2 cellular contexts compared by ENCODE assay signal in the genomic region with DNA sequence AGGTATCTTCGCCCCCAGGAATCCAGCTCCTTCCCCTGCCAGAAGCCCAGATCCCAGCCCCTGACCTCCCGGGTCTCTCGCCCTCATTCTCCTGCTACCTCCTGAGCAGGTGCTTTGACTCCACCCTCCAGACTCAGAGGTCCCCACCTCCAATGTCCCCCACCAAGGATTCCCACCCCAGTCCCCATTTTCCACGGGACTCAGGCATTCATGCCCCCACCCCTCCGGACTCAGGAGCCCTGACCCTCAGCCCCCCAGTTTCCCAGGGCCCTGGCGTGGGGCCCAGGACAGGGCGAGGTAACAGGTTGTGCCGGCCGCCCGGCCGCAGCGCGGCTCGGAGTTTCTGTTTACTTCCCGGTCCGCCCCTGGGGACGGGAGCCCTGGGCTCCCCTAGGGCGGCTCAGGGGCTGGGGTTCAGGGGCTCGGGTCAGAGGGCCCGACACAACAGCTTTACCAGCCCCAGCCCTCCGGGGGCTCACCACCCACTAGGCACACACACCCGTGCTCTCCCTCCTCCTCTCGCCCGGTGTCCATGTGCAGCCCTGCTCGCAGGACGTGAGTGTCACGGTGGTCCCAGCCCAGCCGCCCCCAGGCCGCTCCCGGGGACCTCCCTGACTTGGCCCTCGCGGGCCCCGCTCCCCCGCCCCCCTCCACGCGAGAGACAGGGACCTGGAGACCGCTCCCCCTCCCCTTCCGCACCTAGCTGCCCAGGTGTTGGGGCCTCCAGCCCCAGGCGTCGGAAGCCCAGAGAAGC.
TF ChIP-seq lines count a peak whose summit lies in the region.

No MANE protein-coding gene starts in this region.

TF ChIP-seq in Ishikawa, 13 proteins besides CTCF, POLR2A, EP300 and RAD21:
- peak; percentile 75 for TF ChIP-seq ZBTB7A (IDR thresholded peaks at IDR 0.05; ENCODE audit: low read depth)
- 0 out of 2 replicates have a peak, but pooled peaks have one; percentile 16 for TF ChIP-seq NFIC (IDR thresholded peaks at IDR 0.05)
- no peak for TF ChIP-seq TCF12 (IDR thresholded peaks at IDR 0.05; ENCODE audit: low read depth)

TF ChIP-seq in H1, 55 proteins besides CTCF, POLR2A, EP300 and RAD21:
- TF ChIP-seq KDM1A (IDR thresholded peaks at IDR 0.05; ENCODE audit: borderline replicate concordance, low read length) (no peak), KDM4A (IDR thresholded peaks at IDR 0.05; ENCODE audit: low read depth, low read length, severe bottlenecking) (peak; percentile 19), RBBP5 (IDR thresholded peaks at IDR 0.05; ENCODE audit: borderline replicate concordance, low read depth, low read length) (peak; percentile 36; the same call in 1 of the 2 replicates)
- TF ChIP-seq, protein P1, sequence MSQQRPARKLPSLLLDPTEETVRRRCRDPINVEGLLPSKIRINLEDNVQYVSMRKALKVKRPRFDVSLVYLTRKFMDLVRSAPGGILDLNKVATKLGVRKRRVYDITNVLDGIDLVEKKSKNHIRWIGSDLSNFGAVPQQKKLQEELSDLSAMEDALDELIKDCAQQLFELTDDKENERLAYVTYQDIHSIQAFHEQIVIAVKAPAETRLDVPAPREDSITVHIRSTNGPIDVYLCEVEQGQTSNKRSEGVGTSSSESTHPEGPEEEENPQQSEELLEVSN (IDR thresholded peaks at IDR 0.05): no peak
